In the genomic region with DNA sequence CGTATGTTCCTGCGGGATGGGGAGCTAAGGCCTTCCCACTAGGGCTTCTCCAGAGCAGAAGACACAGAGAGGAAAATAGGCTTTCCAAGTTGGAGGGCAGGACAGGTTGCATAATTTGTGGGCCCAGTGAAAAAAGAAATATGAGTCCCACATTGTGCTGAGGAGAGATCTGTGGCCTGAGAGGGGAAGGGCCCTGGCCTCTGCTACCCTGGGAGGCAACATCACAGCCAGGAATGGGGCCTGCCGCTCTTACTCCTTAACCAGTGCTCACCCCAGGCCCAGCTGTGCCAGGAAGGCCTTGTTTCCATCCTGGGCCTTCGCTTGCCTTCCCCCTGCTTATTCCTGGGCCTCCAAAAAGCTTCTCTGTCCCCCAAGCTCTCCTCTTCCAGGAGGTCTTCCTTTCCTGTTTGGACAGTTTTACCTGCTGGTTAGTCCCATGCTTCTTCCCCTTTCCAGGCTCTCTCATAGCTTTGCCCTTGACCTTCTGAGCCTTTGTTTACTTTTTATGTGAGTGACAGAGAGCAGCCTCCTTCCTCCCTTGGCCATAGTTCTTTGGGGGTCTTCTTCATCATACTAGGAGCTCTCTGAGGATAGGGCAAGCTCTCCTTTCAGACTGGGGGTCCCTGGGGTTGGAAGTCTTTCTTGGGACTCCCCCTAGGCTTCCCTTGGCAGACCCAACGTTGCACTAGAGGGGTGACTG, we compare ENCODE assay signal across 20 cellular contexts. TPM values are rescaled to one million over a fixed set of nuclear protein-coding genes. Genes with fewer than 3 reads are reported as not detected.
DNase-seq lines count a peak whose midpoint lies in the region; ATAC-seq and TF ChIP-seq lines count a peak whose summit lies in the region.
"Had no signal": no experiment of that assay in that cellular context is flagged by ENCODE, and none has a peak within 500 bp of the region (broad histone marks: within the 10 kb centered on the region; RNA-seq: fewer than 3 reads in every experiment).

No MANE protein-coding gene starts in this region.

- no peaks in the 10 kb centered on the region for H3K9me2 ChIP-seq in hepatocyte (replicated peaks; ENCODE audit: insufficient read depth)

- WGBS in hepatocyte (ENCODE audit: low lambda C conversion rate, missing lambda C conversion rate), result 85% methylated on average over 5 of the region's 5 CpGs

- no peaks in the 10 kb centered on the region for H4K20me1 ChIP-seq in hepatocyte (ENCODE audit: insufficient read depth, poor library complexity, severe bottlenecking)

- TF ChIP-seq CTCF in hepatocyte (IDR thresholded peaks at IDR 0.05; ENCODE audit: poor library complexity) (no peak), gastrocnemius medialis (IDR thresholded peaks at IDR 0.05 in 4 of 5, conservative IDR thresholded peaks at IDR 0.05 in 1 of 5) (no peak), uterus (IDR thresholded peaks at IDR 0.05) (no peak)

- in situ Hi-C loops in gastrocnemius medialis (cut with MboI; ENCODE audit: low sequenced_read_pairs in 4 of 4), result no loop called here

- H3K36me3 ChIP-seq in adipocyte (ENCODE audit: control insufficient read depth, insufficient read depth, low read length, severe bottlenecking) (no peaks in the 10 kb centered on the region), hepatocyte (replicated peaks; ENCODE audit: insufficient read depth, low read depth) (no peaks in the 10 kb centered on the region), gastrocnemius medialis (no peaks in the 10 kb centered on the region), uterus (no peaks in the 10 kb centered on the region)
- H3K36me3 ChIP-seq: upper lobe of left lung had no signal

- intact Hi-C loops in gastrocnemius medialis (cut with DNase I; ENCODE audit: low total_unique reads) (no loop called here), uterus (cut with DNase I; ENCODE audit: low total_unique reads) (no loop called here)

- TF ChIP-seq POLR2A in gastrocnemius medialis (IDR thresholded peaks at IDR 0.05) (no peak), uterus (IDR thresholded peaks at IDR 0.05) (no peak)

- H3K27ac ChIP-seq in hepatocyte (peak overlapping the region; percentile 20), gastrocnemius medialis (no peak overlapping the region), uterus (no peak overlapping the region)
- H3K27ac ChIP-seq: parathyroid adenoma had no signal

- DNase-seq in activated CD8-positive, alpha-beta memory T cell treated with anti-CD3 and anti-CD28 coated beads, Interleukin-2, amount 50 U/mL, for 48 hours, result peak; percentile 33
- DNase-seq in activated CD8-positive, alpha-beta memory T cell treated with anti-CD3 and anti-CD28 coated beads for 24 hours, result no peak
- DNase-seq in adipocyte (ENCODE audit: low read depth) (no peak), hepatocyte (ENCODE audit: low spot score) (no peak), gastrocnemius medialis (no peak), NCI-H748 treated with DMSO at 0.1 percent for 48 hours (lab: John Stamatoyannopoulos, UW) (no peak), medulla oblongata (ENCODE audit: extremely low spot score) (no peak), uterus (no peak)
- DNase-seq: 8988T; activated T-cell treated with anti-CD3 and anti-CD28 coated beads, Interleukin-2, amount 50 U/mL, for 4 hours; CD4-positive, alpha-beta memory T cell; cerebellar nuclear complex; DMS153; effector CD4-positive, alpha-beta T cell; naive thymus-derived CD4-positive, alpha-beta T cell; NCI-H1105 treated with DMSO at 0.1 percent for 48 hours; NCI-H2029 treated with DMSO at 0.1 percent for 48 hours; NCI-H82 had no signal

- no peaks in the 10 kb centered on the region for H3K9me3 ChIP-seq in adipocyte (ENCODE audit: control insufficient read depth, low read length)
- no peaks in the 10 kb centered on the region for H3K9me3 ChIP-seq in hepatocyte (ENCODE audit: low read depth)
- no peaks in the 10 kb centered on the region for H3K9me3 ChIP-seq in gastrocnemius medialis
- H3K9me3 ChIP-seq in uterus, result no peaks in the 10 kb centered on the region
- H3K9me3 ChIP-seq: upper lobe of left lung had no signal

- peaks cover 70% of the 10 kb centered on the region for H3K4me1 ChIP-seq in adipocyte (ENCODE audit: control insufficient read depth, insufficient read depth, low read length)
- H3K4me1 ChIP-seq in hepatocyte (ENCODE audit: insufficient read depth), result peaks cover 16% of the 10 kb centered on the region
- H3K4me1 ChIP-seq in gastrocnemius medialis, result no peaks in the 10 kb centered on the region
- no peaks in the 10 kb centered on the region for H3K4me1 ChIP-seq in uterus

- H3K4me3 ChIP-seq in adipocyte (ENCODE audit: low read length), result no peak overlapping the region
- H3K4me3 ChIP-seq in hepatocyte, result no peak overlapping the region
- no peak overlapping the region for H3K4me3 ChIP-seq in gastrocnemius medialis
- H3K4me3 ChIP-seq in uterus, result no peak overlapping the region
- H3K4me3 ChIP-seq: upper lobe of left lung had no signal

- H3K79me2 ChIP-seq in hepatocyte, result no peaks in the 10 kb centered on the region
- H3K79me2 ChIP-seq: parathyroid adenoma had no signal

- H3K27me3 ChIP-seq in adipocyte (replicated peaks; ENCODE audit: control insufficient read depth, insufficient read depth, low read length) (peaks cover 8% of the 10 kb centered on the region), hepatocyte (no peaks in the 10 kb centered on the region), gastrocnemius medialis (no peaks in the 10 kb centered on the region), uterus (no peaks in the 10 kb centered on the region)
- H3K27me3 ChIP-seq: upper lobe of left lung had no signal

- no peak overlapping the region for H2AFZ ChIP-seq in hepatocyte
- H2AFZ ChIP-seq: parathyroid adenoma had no signal

- H3K4me2 ChIP-seq in hepatocyte, result no peak overlapping the region

- peak; percentile 15 to 39 for ATAC-seq in gastrocnemius medialis
- ATAC-seq: activated T-cell treated with anti-CD3 and anti-CD28 coated beads, Interleukin-2, amount 50 U/mL, for 4 hours; naive thymus-derived CD4-positive, alpha-beta T cell had no signal

- peak overlapping the region; percentile 52 for H3K9ac ChIP-seq in adipocyte (ENCODE audit: low read length)
- H3K9ac ChIP-seq: parathyroid adenoma had no signal

RNA-seq across cellular contexts. Expression of a gene that starts 26.2 kb away (rescaled TPM):
- total RNA-seq in hepatocyte (165 and 179 TPM in 2 replicates), gastrocnemius medialis (100 to 1,000 TPM in 3 of 4 donors, 10 to 100 TPM in 1; 66.4 to 195 (median 149) TPM), uterus (100 to 1,000 TPM in 3 of 4 donors, 10 to 100 TPM in 1; 81.0 to 247 (median 156) TPM)
- polyA plus RNA-seq in hepatocyte, result 129 and 148 TPM in 2 replicates
- polyA plus RNA-seq: CD4-positive, alpha-beta memory T cell had no signal

RNA-seq across cellular contexts. Expression of a gene that starts 56.2 kb away (rescaled TPM):
- total RNA-seq in hepatocyte, result 46.1 and 53.1 TPM in 2 replicates
- polyA plus RNA-seq in hepatocyte, result 68.8 and 71.1 TPM in 2 replicates
- total RNA-seq in gastrocnemius medialis, result 100 to 1,000 TPM; 161 to 171 (median 168) TPM
- total RNA-seq in uterus, result 10 to 100 TPM; 23.1 to 87.4 (median 36.4) TPM
